ENCODE assay signal across 21 cellular contexts in genomic region chr2:66682476-66682875, GRCh38.
A peak's percentile ranks its signal among the peaks of the same experiment; 100 is the strongest.
DNase-seq lines count a peak whose midpoint lies in the region; ATAC-seq and TF ChIP-seq lines count a peak whose summit lies in the region.
"Had no signal": no experiment of that assay in that cellular context is flagged by ENCODE, and none has a peak within 500 bp of the region (broad histone marks: within the 10 kb centered on the region; RNA-seq: fewer than 3 reads in every experiment).

No MANE protein-coding gene starts in this region.

- H3K36me3 ChIP-seq in vagina, result no peaks in the 10 kb centered on the region
- H3K36me3 ChIP-seq: Peyer's patch, right lobe of liver, transverse colon had no signal

- H3K4me3 ChIP-seq in vagina, result no peak overlapping the region
- H3K4me3 ChIP-seq: Peyer's patch, right lobe of liver, transverse colon had no signal

- intact Hi-C loops in left colon (cut with DNase I, micrococcal nuclease), result no loop called here
- intact Hi-C loops in vagina (cut with DNase I), result no loop called here

- TF ChIP-seq POLR2A in vagina (IDR thresholded peaks at IDR 0.05), result no peak

- TF ChIP-seq CTCF in vagina (IDR thresholded peaks at IDR 0.05), result no peak

- DNase-seq in NCI-H510A treated with DMSO at 0.1 percent for 48 hours (lab: John Stamatoyannopoulos, UW) (peak; percentile 36), NCI-H510A (lab: John Stamatoyannopoulos, UW) (no peak), NCI-H82 treated with DMSO at 0.1 percent for 48 hours (lab: John Stamatoyannopoulos, UW; ENCODE audit: unreplicated experiment) (peak; percentile 94), left colon (no peak), vagina (ENCODE audit: extremely low spot score in 2 of 2) (no peak), NCI-H1048 (lab: John Stamatoyannopoulos, UW) (no peak), SHP77 (lab: John Stamatoyannopoulos, UW) (no peak), G401 (ENCODE audit: low spot score) (no peak)
- DNase-seq: activated B cell treated with CpG ODN at 0.5 μM for 24 hours; activated CD4-positive, alpha-beta T cell treated with anti-CD3 and anti-CD28 coated beads, Interleukin-2, amount 50 U/mL, for 1 hour; activated naive CD4-positive, alpha-beta T cell treated with anti-CD3 and anti-CD28 coated beads for 36 hours; CD8-positive, alpha-beta memory T cell; GF-D8; islet precursor cell; NCI-H2227 treated with DMSO at 0.1 percent for 48 hours; Peyer's patch; right lobe of liver; stimulated activated CD4-positive, alpha-beta T cell treated with anti-CD3 and anti-CD28 coated beads, Interleukin-4, amount 100 ng/mL, for 1 hour; T1000; transverse colon had no signal

- in situ Hi-C loops in G401 (cut with HindIII; ENCODE audit: low sequenced_read_pairs), result no loop called here

- ATAC-seq in left colon, result peak; percentile 53
- ATAC-seq: HCT116, right lobe of liver had no signal

- H3K27ac ChIP-seq in vagina, result peak overlapping the region; percentile 9
- H3K27ac ChIP-seq: Peyer's patch, right lobe of liver had no signal

- no peaks in the 10 kb centered on the region for H3K4me1 ChIP-seq in vagina
- H3K4me1 ChIP-seq: Peyer's patch, right lobe of liver had no signal

- no peaks in the 10 kb centered on the region for H3K9me3 ChIP-seq in vagina
- H3K9me3 ChIP-seq: Peyer's patch, right lobe of liver, transverse colon had no signal

- no peaks in the 10 kb centered on the region for H3K27me3 ChIP-seq in vagina
- H3K27me3 ChIP-seq: Peyer's patch, right lobe of liver, transverse colon had no signal

Comparison
In these comparisons a context has a peak if more than half of its experiments do, and no peak if none do; other contexts are left out.
1. DNase-seq: peak in NCI-H510A treated with DMSO at 0.1 percent for 48 hours (single experiment) and NCI-H82 treated with DMSO at 0.1 percent for 48 hours (single experiment); none in NCI-H510A (single experiment), left colon (0 of 2), vagina (0 of 2), NCI-H1048 (single experiment), SHP77 (0 of 2) and G401 (single experiment).